Comparison of ENCODE assay signal across 22 cellular contexts in the genomic region with DNA sequence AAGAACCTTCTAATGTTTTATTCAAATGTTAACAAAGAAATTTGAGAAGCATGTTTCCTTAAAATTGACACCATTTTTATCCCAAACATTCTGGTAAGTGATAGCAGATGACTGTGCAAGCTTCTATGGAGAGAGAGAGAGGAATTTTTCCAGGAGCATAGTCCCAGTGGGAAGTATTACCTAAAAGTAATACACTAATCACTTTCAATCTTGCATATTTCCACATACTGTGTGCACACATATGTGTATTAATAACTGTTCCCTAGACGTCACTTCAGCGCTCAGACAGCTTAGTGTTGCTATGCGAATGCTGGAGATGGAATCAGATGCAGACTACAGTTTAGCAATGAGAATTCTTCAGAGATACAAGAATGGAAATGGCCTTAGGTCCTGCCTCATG.
"Had no signal": no experiment of that assay in that cellular context is flagged by ENCODE, and none has a peak within 500 bp of the region (broad histone marks: within the 10 kb centered on the region; RNA-seq: fewer than 3 reads in every experiment).

No MANE protein-coding gene starts in this region.

- H2AFZ ChIP-seq: neural progenitor cell had no signal

- H3K27me3 ChIP-seq: cardiac muscle cell, esophagus squamous epithelium, neural progenitor cell, ovary, sigmoid colon, spleen, thyroid gland had no signal

- H3K27ac Mint-ChIP-seq: activated naive CD8-positive, alpha-beta T cell; activated T-helper 1 cell treated with anti-CD3 and anti-CD28 coated beads, Interleukin-12 subunit alpha, Interleukin-12 subunit beta, Interleukin-2, Interleukin-4 antibody, amounts not matched to agents 30 ng/mL and 10 ng/mL and 1 ng/mL, durations not matched to agents 14 hours and 24 hours and 36 hours; effector memory CD8-positive, alpha-beta T cell; memory B cell; neural progenitor cell had no signal

- H3K27ac ChIP-seq: cardiac muscle cell, esophagus squamous epithelium, neural progenitor cell, ovary, sigmoid colon, spleen, thyroid gland, VCaP had no signal

- H3K9me3 Mint-ChIP-seq: activated T-helper 1 cell treated with anti-CD3 and anti-CD28 coated beads, Interleukin-12 subunit alpha, Interleukin-12 subunit beta, Interleukin-2, Interleukin-4 antibody, amounts not matched to agents 30 ng/mL and 10 ng/mL and 1 ng/mL, durations not matched to agents 14 hours and 24 hours and 36 hours; effector memory CD8-positive, alpha-beta T cell; memory B cell; neural progenitor cell had no signal

- H3K4me2 ChIP-seq: neural progenitor cell had no signal

- H3K4me3 ChIP-seq: cardiac muscle cell, esophagus squamous epithelium, neural progenitor cell, ovary, sigmoid colon, spleen, thyroid gland had no signal

- H3K4me3 Mint-ChIP-seq: activated naive CD8-positive, alpha-beta T cell; activated T-helper 1 cell treated with anti-CD3 and anti-CD28 coated beads, Interleukin-12 subunit alpha, Interleukin-12 subunit beta, Interleukin-2, Interleukin-4 antibody, amounts not matched to agents 30 ng/mL and 10 ng/mL and 1 ng/mL, durations not matched to agents 14 hours and 24 hours and 36 hours; effector memory CD8-positive, alpha-beta T cell; memory B cell; naive B cell; neural progenitor cell had no signal

- H3K9me3 ChIP-seq: esophagus squamous epithelium, ovary, sigmoid colon, spleen, thyroid gland had no signal

- H3K36me3 ChIP-seq: cardiac muscle cell, esophagus squamous epithelium, neural progenitor cell, ovary, sigmoid colon, spleen, thyroid gland had no signal

- H3K9ac ChIP-seq: neural progenitor cell had no signal

- DNase-seq: activated CD4-positive, alpha-beta T cell treated with anti-CD3 and anti-CD28 coated beads, Interleukin-2, amount 50 U/mL, for 4 hours; activated gamma-delta T cell treated with Interleukin-2 at 50 U/mL for 16 hours; amniotic stem cell; effector memory CD8-positive, alpha-beta T cell; esophagus squamous epithelium; left ventricle myocardium superior; naive B cell; ovary; sigmoid colon; spleen; stimulated activated CD4-positive, alpha-beta T cell treated with anti-CD3 and anti-CD28 coated beads, Interleukin-1b, Interleukin-23, amount 100 ng/mL, for 48 hours; stimulated activated CD8-positive, alpha-beta memory T cell treated with anti-CD3 and anti-CD28 coated beads, Interleukin-4, amount 100 ng/mL, for 48 hours; stimulated activated naive CD4-positive, alpha-beta T cell; SW 1271; T-helper 2 cell; thyroid gland had no signal

- H3K27me3 Mint-ChIP-seq: activated naive CD8-positive, alpha-beta T cell; effector memory CD8-positive, alpha-beta T cell; memory B cell; naive B cell had no signal

- H3K4me1 ChIP-seq: esophagus squamous epithelium, neural progenitor cell, thyroid gland had no signal

- H3K4me1 Mint-ChIP-seq: neural progenitor cell had no signal

- H3K36me3 Mint-ChIP-seq: activated naive CD8-positive, alpha-beta T cell; naive B cell; neural progenitor cell had no signal

- ATAC-seq: effector memory CD8-positive, alpha-beta T cell; left ventricle myocardium superior had no signal
